Comparison of ENCODE assay signal across 21 cellular contexts in genomic region chr2:55252830-55253229, GRCh38. TPM values are rescaled to one million over a fixed set of nuclear protein-coding genes. Genes with fewer than 3 reads are reported as not detected.
DNase-seq lines count a peak whose midpoint lies in the region; ATAC-seq, FAIRE-seq and TF ChIP-seq lines count a peak whose summit lies in the region.
"Had no signal": no experiment of that assay in that cellular context is flagged by ENCODE, and none has a peak within 500 bp of the region (broad histone marks: within the 10 kb centered on the region; RNA-seq: fewer than 3 reads in every experiment).

No MANE protein-coding gene starts in this region.

- WGBS in A549 (ENCODE audit: missing lambda C conversion rate): 89% methylated on average over 3 of the region's 3 CpGs
- 69% methylated on average over 3 of the region's 3 CpGs for WGBS in liver

- H3K9me3 ChIP-seq in A549 (no peaks in the 10 kb centered on the region), liver (ENCODE audit: control insufficient read depth in 4 of 4, low read length in 3 of 4) (no peaks in the 10 kb centered on the region)
- H3K9me3 ChIP-seq: BLaER1 had no signal

- ATAC-seq in A549 (no peak), GM21423 (IDR thresholded peaks at IDR 0.05; ENCODE audit: unreplicated experiment) (no peak)
- ATAC-seq: HCT116 had no signal

- POLR2A ChIA-PET in A549 (lab: Yijun Ruan, JAX): no interaction called here

- no peak for TF ChIP-seq EP300 in A549 (IDR thresholded peaks at IDR 0.05)

- H3K4me1 ChIP-seq in A549: no peaks in the 10 kb centered on the region
- peaks cover 0 to 1% (median 0%) of the 10 kb centered on the region in 4 donors for H3K4me1 ChIP-seq in liver (ENCODE audit: control insufficient read depth in 4 of 4, insufficient read depth in 4 of 4, low read length in 3 of 4)
- H3K4me1 ChIP-seq: BLaER1 had no signal

- DNase-seq in A549 (ENCODE audit: low read depth in 1 of 2, low spot score in 1 of 2) (no peak), D721Med (ENCODE audit: insufficient read length, low spot score) (no peak), amniotic epithelial cell (ENCODE audit: low read depth) (peak; percentile 79), NCI-H1436 treated with DMSO at 0.1 percent for 48 hours (lab: John Stamatoyannopoulos, UW) (no peak), NCI-H345 treated with DMSO at 0.1 percent for 48 hours (lab: John Stamatoyannopoulos, UW; ENCODE audit: unreplicated experiment) (no peak)
- DNase-seq: CD4-positive, alpha-beta memory T cell; DMS53; DND-41; EL; GOT3; H7; HFFc6; KBM-7 had no signal

- no peak overlapping the region for H3K4me3 ChIP-seq in A549
- no peak overlapping the region for H3K4me3 ChIP-seq in liver (ENCODE audit: low read depth in 1 of 3, low read length in 3 of 3)
- H3K4me3 ChIP-seq: BLaER1 had no signal

- CTCF ChIA-PET in A549 (lab: Yijun Ruan, JAX): interaction anchor here (0.6 kb wide), 1 partner anchor 9 kb away, joined by 3 read pairs; no protein-coding TSS in a partner anchor

- H3K27me3 ChIP-seq in liver (ENCODE audit: control insufficient read depth in 4 of 4, insufficient read depth in 4 of 4, low read length in 3 of 4): no peaks in the 10 kb centered on the region
- H3K27me3 ChIP-seq: BLaER1 had no signal

- TF ChIP-seq RAD21 in A549 (conservative IDR thresholded peaks at IDR 0.05 in 1 of 2, IDR thresholded peaks at IDR 0.05 in 1 of 2): no peak
- no peak for TF ChIP-seq RAD21 in liver (IDR thresholded peaks at IDR 0.05)

- TF ChIP-seq CTCF in A549 (IDR thresholded peaks at IDR 0.05) (no peak), D721Med (IDR thresholded peaks at IDR 0.05; ENCODE audit: insufficient read depth, missing control alignments) (no peak), liver (IDR thresholded peaks at IDR 0.05; ENCODE audit: low read depth, low read length, missing input control) (no peak)

- H3K27ac ChIP-seq in A549 (no peak overlapping the region), liver (ENCODE audit: low read depth in 1 of 2, low read length in 2 of 2) (no peak overlapping the region)
- H3K27ac ChIP-seq: BLaER1, HL-60 had no signal

- FAIRE-seq in A549 (lab: Jason Lieb, UNC): peak; percentile 7
- FAIRE-seq in D721Med (lab: Jason Lieb, UNC): peak; percentile 68
- FAIRE-seq: A204.1, GM12891, GM19239 had no signal

- no peak overlapping the region for H3K9ac ChIP-seq in liver (ENCODE audit: low read depth in 1 of 2, low read length in 2 of 2)
- H3K9ac ChIP-seq: BLaER1 had no signal

- H3K4me2 ChIP-seq in A549: no peak overlapping the region
- H3K4me2 ChIP-seq: BLaER1 had no signal

- no peak for TF ChIP-seq POLR2A in A549 (IDR thresholded peaks at IDR 0.05; ENCODE audit: low read length)

- H3K36me3 ChIP-seq in liver (ENCODE audit: control insufficient read depth in 4 of 4, insufficient read depth in 3 of 4, low read depth in 1 of 4, low read length in 3 of 4): peaks cover 10 to 45% (median 28%) of the 10 kb centered on the region in 4 donors

TF ChIP-seq in A549, 52 proteins besides CTCF, POLR2A, EP300 and RAD21 (continues in another document):
- no peak for TF ChIP-seq ZNF302 (CRISPR knock-in tag; IDR thresholded peaks at IDR 0.05)
- no peak for TF ChIP-seq RARB (CRISPR knock-in tag; IDR thresholded peaks at IDR 0.05)
- no peak for TF ChIP-seq HOXA7 (CRISPR knock-in tag; IDR thresholded peaks at IDR 0.05)
- no peak for TF ChIP-seq CEBPB (IDR thresholded peaks at IDR 0.05)
- TF ChIP-seq MYC (IDR thresholded peaks at IDR 0.05; ENCODE audit: borderline replicate concordance, low read length): no peak
- no peak for TF ChIP-seq PHF8 (IDR thresholded peaks at IDR 0.05; ENCODE audit: borderline replicate concordance, low read depth)
- TF ChIP-seq FOSB (CRISPR knock-in tag; IDR thresholded peaks at IDR 0.05): no peak
- TF ChIP-seq POLR2AphosphoS2 (conservative IDR thresholded peaks at IDR 0.05; ENCODE audit: low read length): no peak
- TF ChIP-seq RCOR1 (IDR thresholded peaks at IDR 0.05; ENCODE audit: low read depth, low read length): no peak
- TF ChIP-seq HMGXB4 (CRISPR knock-in tag; IDR thresholded peaks at IDR 0.05; ENCODE audit: borderline replicate concordance): no peak
- TF ChIP-seq NPAS2 (CRISPR knock-in tag; IDR thresholded peaks at IDR 0.05; ENCODE audit: borderline replicate concordance): no peak
- no peak for TF ChIP-seq JUNB (IDR thresholded peaks at IDR 0.05)

TF ChIP-seq in liver, 16 proteins besides CTCF, POLR2A, EP300 and RAD21:
- TF ChIP-seq RXRA (IDR thresholded peaks at IDR 0.05) (peak; percentile 28 to 58), FOXA1 (IDR thresholded peaks at IDR 0.05) (no peak), HNF4A (conservative IDR thresholded peaks at IDR 0.05) (no peak), ATF3 (IDR thresholded peaks at IDR 0.05) (no peak)

RNA-seq across cellular contexts. Expression of gene MTIF2, which starts 16.2 kb away (rescaled TPM):
- 55.3 and 91.6 TPM in 2 replicates for polyA plus RNA-seq in A549 (2011; rRNA removed)
- polyA plus RNA-seq in A549 (2012; cell fraction: cytosol; rRNA removed): 19.6 and 21.6 TPM in 2 replicates
- 18.6 and 20.7 TPM in 2 replicates for polyA plus RNA-seq in A549 (2012; cell fraction: nucleus; rRNA removed)
- 47.2 to 54.1 TPM (median 48.7 TPM) in 3 replicates for polyA plus RNA-seq in A549 (2017; fragmentation: RNase III; extraction: RNeasy Plus Mini Kit Qiagen cat#74134 plus additional on column Dnase treatment)
- 45.4 TPM in 2 replicates for polyA minus RNA-seq in A549 (2011; rRNA and poly(A)+ RNA removed)
- 10 to 100 TPM; 15.4 to 29.7 TPM for total RNA-seq in liver
- 10 to 100 TPM; 17.1 to 19.3 TPM for polyA plus RNA-seq in liver

RNA-seq across cellular contexts. Expression of gene RPS27A, which starts 20.3 kb away (rescaled TPM):
- polyA plus RNA-seq in A549 (2011; rRNA removed): 3,746 and 4,103 TPM in 2 replicates
- 1,508 and 1,836 TPM in 2 replicates for polyA plus RNA-seq in A549 (2012; cell fraction: cytosol; rRNA removed)
- 339 and 541 TPM in 2 replicates for polyA plus RNA-seq in A549 (2012; cell fraction: nucleus; rRNA removed)
- polyA plus RNA-seq in A549 (2017; fragmentation: RNase III; extraction: RNeasy Plus Mini Kit Qiagen cat#74134 plus additional on column Dnase treatment): 2,882 to 3,129 TPM (median 3,110 TPM) in 3 replicates
- polyA minus RNA-seq in A549 (2011; rRNA and poly(A)+ RNA removed): 284 and 319 TPM in 2 replicates
- 100 to 1,000 TPM; 225 to 555 TPM for total RNA-seq in liver
- 100 to 1,000 TPM; 424 to 655 TPM for polyA plus RNA-seq in liver

RNA-seq across cellular contexts. Expression of gene CLHC1, which starts 20.7 kb away (rescaled TPM):
- polyA plus RNA-seq in A549 (2011; rRNA removed): 6.5 and 8.5 TPM in 2 replicates
- polyA plus RNA-seq in A549 (2012; cell fraction: cytosol; rRNA removed): 2.1 and 2.2 TPM in 2 replicates
- polyA plus RNA-seq in A549 (2012; cell fraction: nucleus; rRNA removed): 5.2 and 6.5 TPM in 2 replicates
- polyA plus RNA-seq in A549 (2017; fragmentation: RNase III; extraction: RNeasy Plus Mini Kit Qiagen cat#74134 plus additional on column Dnase treatment): 3.2 to 5.3 TPM (median 4.0 TPM) in 3 replicates
- 6.4 and 14.0 TPM in 2 replicates for polyA minus RNA-seq in A549 (2011; rRNA and poly(A)+ RNA removed)
- total RNA-seq in liver: 1 to 10 TPM; 3.8 to 4.9 TPM
- 1 to 10 TPM in 1 of 2 donors, under 1 TPM in 1; 0.45 to 1.3 TPM for polyA plus RNA-seq in liver
